In the genomic region with DNA sequence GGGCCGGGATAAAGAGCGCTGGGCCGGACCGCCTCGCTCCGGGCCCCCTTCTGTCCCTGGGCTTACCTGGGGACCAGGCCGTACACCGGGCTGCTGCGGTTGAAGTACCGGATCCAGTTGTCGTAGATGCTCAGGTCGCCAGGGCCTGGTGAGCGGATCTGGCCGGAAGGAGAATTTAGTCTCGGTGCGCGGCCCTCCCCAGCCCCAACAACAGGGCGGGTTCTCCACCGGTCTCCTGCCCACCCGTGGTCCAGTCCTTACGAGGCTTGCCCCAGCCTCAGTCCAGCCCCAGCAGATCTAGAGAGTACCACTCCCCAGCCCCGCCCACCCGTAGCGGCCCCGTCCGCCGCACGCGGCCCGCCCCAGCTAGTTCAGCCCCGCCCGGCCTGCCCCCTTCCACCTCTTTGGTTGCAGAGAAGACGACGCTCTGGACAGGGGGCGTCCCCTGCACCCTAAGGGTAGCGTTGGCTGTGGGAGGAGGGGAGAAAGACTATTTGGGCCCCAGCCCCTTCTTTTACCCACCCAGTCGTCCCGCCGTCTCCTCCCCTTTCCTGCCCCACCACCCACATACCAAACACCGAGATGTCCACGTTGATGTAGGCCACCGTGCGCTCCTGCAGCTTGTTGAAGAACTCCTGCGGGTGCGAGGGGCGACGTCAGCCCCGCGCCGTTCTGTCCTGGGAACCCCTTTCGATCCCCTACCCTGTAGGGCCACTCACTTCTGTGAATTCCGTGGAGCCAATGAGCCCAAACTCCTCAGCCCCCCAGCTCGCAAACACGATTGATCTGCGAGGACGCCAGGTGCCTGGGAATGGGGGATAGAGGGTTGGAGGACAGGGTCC, we compare ENCODE assay signal across 7 cellular contexts. TPM values are rescaled to one million over a fixed set of nuclear protein-coding genes. Genes with fewer than 3 reads are reported as not detected.
DNase-seq lines count a peak whose midpoint lies in the region; ATAC-seq and TF ChIP-seq lines count a peak whose summit lies in the region.
"Had no signal": no experiment of that assay in that cellular context is flagged by ENCODE, and none has a peak within 500 bp of the region (broad histone marks: within the 10 kb centered on the region; RNA-seq: fewer than 3 reads in every experiment).

No MANE protein-coding gene starts in this region.

- peaks cover 12 to 36% (median 30%) of the 10 kb centered on the region in 4 donors for H3K4me1 Mint-ChIP-seq in naive thymus-derived CD8-positive, alpha-beta T cell

- H3K36me3 Mint-ChIP-seq in naive thymus-derived CD8-positive, alpha-beta T cell: peaks cover 0 to 6% (median 3%) of the 10 kb centered on the region in 3 donors

- peak; percentile 63 to 84 for ATAC-seq in naive thymus-derived CD8-positive, alpha-beta T cell
- ATAC-seq in GM18870 (IDR thresholded peaks at IDR 0.05; ENCODE audit: unreplicated experiment): no peak

- no peaks in the 10 kb centered on the region for H3K9me3 ChIP-seq in BE2C

- no peaks in the 10 kb centered on the region for H3K9me3 Mint-ChIP-seq in naive thymus-derived CD8-positive, alpha-beta T cell

- H3K27me3 ChIP-seq in BE2C: no peaks in the 10 kb centered on the region

- H3K4me3 ChIP-seq in GM08714 (ENCODE audit: low read length) (peak overlapping the region; percentile 3; the same call in 1 of the 2 replicates), astrocyte of the spinal cord (ENCODE audit: low read depth, low read length) (peak overlapping the region; percentile 37), BE2C (ENCODE audit: low read depth, low read length) (no peak overlapping the region)
- H3K4me3 ChIP-seq: SK-N-MC had no signal

- H3K4me3 Mint-ChIP-seq in naive thymus-derived CD8-positive, alpha-beta T cell: peak overlapping the region; percentile 80 to 92 (median 88)

- in situ Hi-C loops in astrocyte of the spinal cord (cut with HindIII; ENCODE audit: low sequenced_read_pairs): no loop called here

- POLR2A ChIA-PET in naive thymus-derived CD8-positive, alpha-beta T cell (lab: Charles Lee): interaction anchor here (0.6 to 1.2 kb wide), 4 partner anchors 9 to 135 kb away, joined by 3 to 4 read pairs (median 3); no protein-coding TSS in a partner anchor

- no peaks in the 10 kb centered on the region for H3K4me1 ChIP-seq in BE2C

- H3K36me3 ChIP-seq in BE2C: no peaks in the 10 kb centered on the region

- TF ChIP-seq CTCF in astrocyte of the spinal cord (IDR thresholded peaks at IDR 0.05; ENCODE audit: low read depth, low read length): no peak
- no peak for TF ChIP-seq CTCF in BE2C (IDR thresholded peaks at IDR 0.05; ENCODE audit: low read depth, low read length)

- no peak for DNase-seq in astrocyte of the spinal cord (ENCODE audit: low read depth, low spot score)
- peak in 4 of 10 donors; percentile 16 to 32 (median 20) for DNase-seq in naive thymus-derived CD8-positive, alpha-beta T cell
- DNase-seq in BE2C: no peak
- no peak for DNase-seq in middle frontal gyrus (ENCODE audit: extremely low spot score, low spot score)

- peak overlapping the region; percentile 66 to 95 (median 88) for H3K27ac Mint-ChIP-seq in naive thymus-derived CD8-positive, alpha-beta T cell

- no peaks in the 10 kb centered on the region for H3K27me3 Mint-ChIP-seq in naive thymus-derived CD8-positive, alpha-beta T cell

RNA-seq across cellular contexts. Expression of gene SAC3D1, which starts 6.8 kb away (rescaled TPM):
- 1 to 10 TPM; 6.7 to 9.4 TPM for total RNA-seq in naive thymus-derived CD8-positive, alpha-beta T cell
- polyA plus RNA-seq in naive thymus-derived CD8-positive, alpha-beta T cell: 10 to 100 TPM in 2 of 3 donors, 1 to 10 TPM in 1; 6.7 to 13.9 (median 10.7) TPM
- 19.0 TPM for polyA plus RNA-seq in BE2C (2012; ENCODE audit: insufficient read depth, insufficient read length, low read depth)

RNA-seq across cellular contexts. Expression of gene NAALADL1, which starts 10.6 kb away (rescaled TPM):
- total RNA-seq in naive thymus-derived CD8-positive, alpha-beta T cell: 10 to 100 TPM; 30.1 to 33.9 TPM
- 10 to 100 TPM; 14.0 to 22.2 (median 14.3) TPM for polyA plus RNA-seq in naive thymus-derived CD8-positive, alpha-beta T cell
- polyA plus RNA-seq in BE2C (2012; ENCODE audit: insufficient read depth, insufficient read length, low read depth): not detected

RNA-seq across cellular contexts. Expression of gene SNX15, which starts 20.6 kb away (rescaled TPM):
- total RNA-seq in naive thymus-derived CD8-positive, alpha-beta T cell: 10 to 100 TPM; 27.3 to 29.6 TPM
- polyA plus RNA-seq in naive thymus-derived CD8-positive, alpha-beta T cell: 10 to 100 TPM; 10.5 to 11.9 (median 11.9) TPM
- 15.7 TPM for polyA plus RNA-seq in BE2C (2012; ENCODE audit: insufficient read depth, insufficient read length, low read depth)

RNA-seq across cellular contexts. Expression of gene ARL2, which starts 33.8 kb away (rescaled TPM):
- 10 to 100 TPM; 37.0 to 38.4 TPM for total RNA-seq in naive thymus-derived CD8-positive, alpha-beta T cell
- polyA plus RNA-seq in naive thymus-derived CD8-positive, alpha-beta T cell: 100 to 1,000 TPM; 108 to 135 (median 122) TPM
- polyA plus RNA-seq in BE2C (2012; ENCODE audit: insufficient read depth, insufficient read length, low read depth): 126 TPM

RNA-seq across cellular contexts. Expression of gene CDCA5, which starts 36.0 kb away (rescaled TPM):
- 1 to 10 TPM in 1 of 2 experiments, under 1 TPM in 1; 0.60 to 1.0 TPM for total RNA-seq in naive thymus-derived CD8-positive, alpha-beta T cell
- under 1 TPM; 0.22 to 0.90 (median 0.35) TPM for polyA plus RNA-seq in naive thymus-derived CD8-positive, alpha-beta T cell
- polyA plus RNA-seq in BE2C (2012; ENCODE audit: insufficient read depth, insufficient read length, low read depth): 8.8 TPM
